18 cellular contexts compared by ENCODE assay signal in genomic region chr11:70054020-70054419, GRCh38. TPM values are rescaled to one million over a fixed set of nuclear protein-coding genes. Genes with fewer than 3 reads are reported as not detected.
"Had no signal": no experiment of that assay in that cellular context is flagged by ENCODE, and none has a peak within 500 bp of the region (broad histone marks: within the 10 kb centered on the region; RNA-seq: fewer than 3 reads in every experiment).

No MANE protein-coding gene starts in this region.

- DNase-seq: central memory CD4-positive, alpha-beta T cell; cortex of kidney; dorsolateral prefrontal cortex; effector memory CD4-positive, alpha-beta T cell; esophagus squamous epithelium; foreskin keratinocyte; kidney; left cardiac atrium; mammary epithelial cell; sigmoid colon; stimulated activated CD4-positive, alpha-beta T cell treated with anti-CD3 and anti-CD28 coated beads, Interleukin-2, amount 100 ng/mL, for 24 hours; stimulated activated CD4-positive, alpha-beta T cell treated with anti-CD3 and anti-CD28 coated beads, Interleukin-4, amount 100 ng/mL, for 4 hours; stimulated activated naive B cell treated with anti-CD40 and anti-IgM and Interleukin-4, amounts not matched to agents 10 μg/mL and 1 μg/mL and 100 μg/mL, for 72 hours; stimulated activated naive CD8-positive, alpha-beta T cell treated with anti-CD3 and anti-CD28 coated beads, Interleukin-15, amount 100 ng/mL, for 72 hours; testis had no signal

- H3K27me3 ChIP-seq: foreskin keratinocyte, testis, tibial nerve had no signal

- H3K36me3 ChIP-seq: esophagus squamous epithelium, sigmoid colon, tibial nerve had no signal

- H3K4me1 ChIP-seq: foreskin keratinocyte, sigmoid colon, testis, tibial nerve had no signal

- H3K9me3 ChIP-seq: testis had no signal

- H3K27ac ChIP-seq: dorsolateral prefrontal cortex, esophagus squamous epithelium, foreskin keratinocyte, sigmoid colon, skin epidermis, testis, tibial nerve had no signal

- H3K4me3 ChIP-seq: dorsolateral prefrontal cortex, esophagus squamous epithelium, sigmoid colon, skin epidermis, testis, tibial nerve had no signal

RNA-seq across cellular contexts. Expression of gene ANO1, which starts 24.1 kb away (rescaled TPM):
- total RNA-seq: myocyte had no signal
